In genomic region chr5:150523472-150524350, GRCh38 we compare ENCODE assay signal across 8 cellular contexts. TPM values are rescaled to one million over a fixed set of nuclear protein-coding genes. Genes with fewer than 3 reads are reported as not detected.
A peak's percentile ranks its signal among the peaks of the same experiment; 100 is the strongest.
DNase-seq lines count a peak whose midpoint lies in the region; ATAC-seq and TF ChIP-seq lines count a peak whose summit lies in the region.

No MANE protein-coding gene starts in this region.

- peak in 1 of 2 donors; percentile 44 for TF ChIP-seq EP300 in tibial nerve (IDR thresholded peaks at IDR 0.05)

- H3K4me3 ChIP-seq in left lung (no peak overlapping the region), tibial nerve (no peak overlapping the region)

- peak; percentile 56 for ATAC-seq in GM21367 (IDR thresholded peaks at IDR 0.05; ENCODE audit: unreplicated experiment)
- peak; percentile 70 for ATAC-seq in left lung
- ATAC-seq in HG03280 (IDR thresholded peaks at IDR 0.05; ENCODE audit: unreplicated experiment), result no peak
- no peak for ATAC-seq in GM21723 (IDR thresholded peaks at IDR 0.05; ENCODE audit: unreplicated experiment)

- TF ChIP-seq POLR2A in tibial nerve (IDR thresholded peaks at IDR 0.05), result no peak

- H3K36me3 ChIP-seq in left lung (peaks cover 0 to 52% of the 10 kb centered on the region in 2 donors), tibial nerve (peaks cover 2 to 31% (median 5%) of the 10 kb centered on the region in 3 donors)

- TF ChIP-seq CTCF in left lung (IDR thresholded peaks at IDR 0.05), result peak; percentile 54 to 65
- TF ChIP-seq CTCF in tibial nerve (IDR thresholded peaks at IDR 0.05), result peak; percentile 48 to 84 (median 73)

- 57 to 62% methylated on average over 11 to 12 of the region's 12 CpGs for WGBS in tibial nerve, 2 donors

- intact Hi-C loops in left lung (cut with DNase I), result loop anchor here in 1 of 2 donors (10.0 kb wide), 1 partner anchor 59 kb away; no protein-coding TSS in a partner anchor

- H3K4me1 ChIP-seq in left lung (peaks cover 20 to 69% of the 10 kb centered on the region in 2 donors), tibial nerve (peaks cover 0 to 90% (median 40%) of the 10 kb centered on the region in 4 donors)

- no peaks in the 10 kb centered on the region for H3K27me3 ChIP-seq in left lung
- H3K27me3 ChIP-seq in tibial nerve, result no peaks in the 10 kb centered on the region

- peak overlapping the region; percentile 67 to 71 for H3K27ac ChIP-seq in left lung
- peak overlapping the region; percentile 55 to 91 (median 80) for H3K27ac ChIP-seq in tibial nerve

- DNase-seq in COLO668 (lab: John Stamatoyannopoulos, UW; ENCODE audit: unreplicated experiment) (peak; percentile 23), RKO (ENCODE audit: low spot score) (peak; percentile 72), dedifferentiated amniotic fluid mesenchymal stem cell (ENCODE audit: extremely low spot score) (peak; percentile 38), left lung (no peak), tibial nerve (ENCODE audit: low spot score in 2 of 2) (peak in 1 of 2 donors; percentile 52)

- H3K9me3 ChIP-seq in left lung (no peaks in the 10 kb centered on the region), tibial nerve (no peaks in the 10 kb centered on the region)

RNA-seq across cellular contexts. Expression of gene NDST1, which starts 15.8 kb away (rescaled TPM):
- total RNA-seq in left lung (100 to 1,000 TPM in 1 of 2 donors, 10 to 100 TPM in 1; 89.3 to 100 TPM), tibial nerve (100 to 1,000 TPM in 2 of 4 donors, 10 to 100 TPM in 2; 53.2 to 137 (median 104) TPM)

Comparison
In these comparisons a context has a peak if more than half of its experiments do, and no peak if none do; other contexts are left out.
1. DNase-seq: peak in COLO668 (single experiment), RKO (single experiment) and dedifferentiated amniotic fluid mesenchymal stem cell (single experiment); none in left lung (0 of 2).
2. ATAC-seq: peak in GM21367 (single experiment) and left lung (single experiment); none in HG03280 (single experiment) and GM21723 (single experiment).